In genomic region chr10:102150970-102151773, GRCh38 we compare ENCODE assay signal across 8 cellular contexts. TPM values are rescaled to one million over a fixed set of nuclear protein-coding genes. Genes with fewer than 3 reads are reported as not detected.
DNase-seq lines count a peak whose midpoint lies in the region; ATAC-seq lines count a peak whose summit lies in the region.

No MANE protein-coding gene starts in this region.

- H3K9ac ChIP-seq in subcutaneous abdominal adipose tissue (ENCODE audit: low read length in 5 of 5) = peak overlapping the region; percentile 60 to 96 (median 67)

- H3K4me3 ChIP-seq in iPS-18c (ENCODE audit: insufficient read depth, low read depth, low read length) = peak overlapping the region; percentile 46; the same call in 1 of the 2 replicates
- peak overlapping the region; percentile 43 to 99 (median 89) for H3K4me3 ChIP-seq in subcutaneous abdominal adipose tissue (ENCODE audit: low read depth in 1 of 5, low read length in 5 of 5)

- H3K27ac Mint-ChIP-seq in activated T-helper 17 cell treated with anti-CD3 and anti-CD28 coated beads, Interleukin-2, amount 50 U/mL, for 72 hours = peak overlapping the region; percentile 91

- DNase-seq in activated T-cell treated with anti-CD3 and anti-CD28 coated beads, Interleukin-2, amount 50 U/mL, for 4 hours = no peak
- DNase-seq in activated T-cell treated with anti-CD3 and anti-CD28 coated beads, Interleukin-2, amount 50 U/mL, for 1 hour = no peak
- DNase-seq in mucosa of gallbladder (ENCODE audit: low spot score) (no peak), midbrain (lab: John Stamatoyannopoulos, UW) (no peak), globus pallidus (ENCODE audit: low spot score) (no peak)

- peaks cover 34% of the 10 kb centered on the region for H3K4me1 Mint-ChIP-seq in activated T-cell treated with anti-CD3 and anti-CD28 coated beads, Interleukin-2, amount 50 U/mL, for 4 hours (ENCODE audit: low read depth)
- H3K4me1 Mint-ChIP-seq in activated T-helper 17 cell treated with anti-CD3 and anti-CD28 coated beads, Interleukin-2, amount 50 U/mL, for 72 hours = peaks cover 22% of the 10 kb centered on the region

- no peaks in the 10 kb centered on the region for H3K9me3 Mint-ChIP-seq in activated T-cell treated with anti-CD3 and anti-CD28 coated beads, Interleukin-2, amount 50 U/mL, for 4 hours
- H3K9me3 Mint-ChIP-seq in activated T-helper 17 cell treated with anti-CD3 and anti-CD28 coated beads, Interleukin-2, amount 50 U/mL, for 72 hours = no peaks in the 10 kb centered on the region

- H3K27me3 Mint-ChIP-seq in activated T-cell treated with anti-CD3 and anti-CD28 coated beads, Interleukin-2, amount 50 U/mL, for 4 hours (ENCODE audit: low read depth) = no peaks in the 10 kb centered on the region
- no peaks in the 10 kb centered on the region for H3K27me3 Mint-ChIP-seq in activated T-helper 17 cell treated with anti-CD3 and anti-CD28 coated beads, Interleukin-2, amount 50 U/mL, for 72 hours

- H3K4me3 Mint-ChIP-seq in activated T-cell treated with anti-CD3 and anti-CD28 coated beads, Interleukin-2, amount 50 U/mL, for 4 hours = peak overlapping the region; percentile 93
- peak overlapping the region; percentile 95 for H3K4me3 Mint-ChIP-seq in activated T-helper 17 cell treated with anti-CD3 and anti-CD28 coated beads, Interleukin-2, amount 50 U/mL, for 72 hours

- H3K27me3 ChIP-seq in subcutaneous abdominal adipose tissue (ENCODE audit: control insufficient read depth in 5 of 5, insufficient read depth in 4 of 5, low read length in 5 of 5) = peaks cover 0 to 7% (median 0%) of the 10 kb centered on the region in 5 donors

- H3K27ac ChIP-seq in subcutaneous abdominal adipose tissue (ENCODE audit: low read depth, low read length) = peak overlapping the region; percentile 98

- H3K36me3 Mint-ChIP-seq in activated T-cell treated with anti-CD3 and anti-CD28 coated beads, Interleukin-2, amount 50 U/mL, for 4 hours (ENCODE audit: insufficient read depth) = peaks cover 72% of the 10 kb centered on the region
- H3K36me3 Mint-ChIP-seq in activated T-helper 17 cell treated with anti-CD3 and anti-CD28 coated beads, Interleukin-2, amount 50 U/mL, for 72 hours (ENCODE audit: low read depth) = peaks cover 100% of the 10 kb centered on the region

- ATAC-seq in activated T-cell treated with anti-CD3 and anti-CD28 coated beads, Interleukin-2, amount 50 U/mL, for 4 hours = no peak
- ATAC-seq in activated T-helper 17 cell treated with anti-CD3 and anti-CD28 coated beads, Interleukin-2, amount 50 U/mL, for 72 hours (replicated peaks) = no peak

- no peaks in the 10 kb centered on the region for H3K9me3 ChIP-seq in iPS-18c (ENCODE audit: control insufficient read depth, insufficient read depth, low read length)
- H3K9me3 ChIP-seq in subcutaneous abdominal adipose tissue (ENCODE audit: control insufficient read depth in 5 of 5, low read length in 5 of 5) = peaks cover 0 to 2% (median 0%) of the 10 kb centered on the region in 5 donors

- H3K36me3 ChIP-seq in subcutaneous abdominal adipose tissue (ENCODE audit: control insufficient read depth in 5 of 5, insufficient read depth in 5 of 5, low read length in 5 of 5) = peaks cover 6 to 57% (median 35%) of the 10 kb centered on the region in 5 donors

- peaks cover 12 to 20% (median 18%) of the 10 kb centered on the region in 5 donors for H3K4me1 ChIP-seq in subcutaneous abdominal adipose tissue (ENCODE audit: control insufficient read depth in 5 of 5, insufficient read depth in 5 of 5, low read length in 5 of 5)

RNA-seq across cellular contexts. Expression of gene NOLC1, which starts 1.0 kb away (rescaled TPM):
- total RNA-seq in activated T-cell treated with anti-CD3 and anti-CD28 coated beads, Interleukin-2, amount 50 U/mL, for 4 hours = 100 to 1,000 TPM; 451 to 523 (median 461) TPM
- total RNA-seq in activated T-helper 17 cell treated with anti-CD3 and anti-CD28 coated beads, Interleukin-2, amount 50 U/mL, for 72 hours = 100 to 1,000 TPM in 1 of 2 donors, 10 to 100 TPM in 1; 76.9 to 168 TPM
- 37.8 TPM for total RNA-seq in mucosa of gallbladder

RNA-seq across cellular contexts. Expression of gene PPRC1, which starts 18.3 kb away (rescaled TPM):
- total RNA-seq in activated T-cell treated with anti-CD3 and anti-CD28 coated beads, Interleukin-2, amount 50 U/mL, for 4 hours = 100 to 1,000 TPM; 155 to 161 (median 156) TPM
- 10 to 100 TPM; 34.5 to 71.3 TPM for total RNA-seq in activated T-helper 17 cell treated with anti-CD3 and anti-CD28 coated beads, Interleukin-2, amount 50 U/mL, for 72 hours
- total RNA-seq in mucosa of gallbladder = 20.8 TPM

RNA-seq across cellular contexts. Expression of gene LDB1, which starts 31.0 kb away (rescaled TPM):
- 10 to 100 TPM; 55.7 to 59.6 (median 56.2) TPM for total RNA-seq in activated T-cell treated with anti-CD3 and anti-CD28 coated beads, Interleukin-2, amount 50 U/mL, for 4 hours
- total RNA-seq in activated T-helper 17 cell treated with anti-CD3 and anti-CD28 coated beads, Interleukin-2, amount 50 U/mL, for 72 hours = 10 to 100 TPM; 93.6 to 99.1 TPM
- total RNA-seq in mucosa of gallbladder = 77.8 TPM
